36 cellular contexts compared by ENCODE assay signal in genomic region chr16:16983545-16983944, GRCh38.
"Had no signal": no experiment of that assay in that cellular context is flagged by ENCODE, and none has a peak within 500 bp of the region (broad histone marks: within the 10 kb centered on the region; RNA-seq: fewer than 3 reads in every experiment).

No MANE protein-coding gene starts in this region.

- DNase-seq: Karpas-422, Kasumi-1, MG63, MM.1S, MV-4-11, NCI-H1048, NCI-H1092, NCI-H1092 treated with DMSO at 0.1 percent for 48 hours, NCI-H1105, NCI-H1105 treated with DMSO at 0.1 percent for 48 hours, NCI-H1417, NCI-H1417 treated with DMSO at 0.1 percent for 48 hours, NCI-H1436, NCI-H1436 treated with DMSO at 0.1 percent for 48 hours, NCI-H146, NCI-H1694, NCI-H1694 treated with DMSO at 0.1 percent for 48 hours, NCI-H187, NCI-H187 treated with DMSO at 0.1 percent for 48 hours, NCI-H1930, NCI-H2029, NCI-H2029 treated with DMSO at 0.1 percent for 48 hours, NCI-H2081, NCI-H2081 treated with DMSO at 0.1 percent for 48 hours, NCI-H2107, NCI-H2171, NCI-H2171 treated with DMSO at 0.1 percent for 48 hours, NCI-H2227 treated with DMSO at 0.1 percent for 48 hours, NCI-H226, NCI-H345, NCI-H446, NCI-H446 treated with DMSO at 0.1 percent for 48 hours, NCI-H510A, NCI-H510A treated with DMSO at 0.1 percent for 48 hours, NCI-H524, NCI-H524 treated with DMSO at 0.1 percent for 48 hours had no signal

- H3K4me3 ChIP-seq: MG63 had no signal

- H3K36me3 ChIP-seq: MG63 had no signal

- H3K9me3 ChIP-seq: MG63 had no signal
